In the genomic region with DNA sequence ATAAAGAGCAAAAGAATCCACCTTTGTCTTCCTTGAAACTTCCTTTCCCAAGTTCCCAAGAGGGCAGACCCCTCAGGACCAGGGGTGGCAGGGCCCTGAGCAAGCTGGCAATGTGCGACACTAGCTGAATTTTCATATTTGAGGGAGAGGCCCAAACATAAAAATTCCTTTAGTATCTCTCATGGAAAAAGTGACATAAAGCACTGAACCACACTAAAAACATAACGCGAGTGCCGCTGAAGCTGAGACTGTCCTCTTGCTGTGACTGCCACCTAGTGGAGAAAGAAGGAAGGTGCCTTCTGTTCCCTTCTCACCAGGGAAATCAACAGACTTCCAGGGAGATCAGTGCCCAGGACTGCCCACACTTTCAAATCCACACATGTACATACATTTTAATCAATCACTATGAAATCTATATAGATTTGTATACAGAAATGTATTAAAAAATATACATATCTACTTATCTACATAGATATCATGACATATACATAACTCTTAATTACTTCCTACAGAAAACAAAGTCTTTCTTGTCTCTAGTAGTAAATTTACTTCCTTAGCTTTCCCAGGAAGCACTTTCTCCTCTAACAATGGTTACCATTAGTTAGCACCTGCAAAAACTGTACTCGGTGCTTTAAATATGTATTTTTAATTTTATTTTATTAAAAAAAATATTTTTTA, we compare ENCODE assay signal across 1 cellular context.
A peak's percentile ranks its signal among the peaks of the same experiment; 100 is the strongest.
TF ChIP-seq lines count a peak whose summit lies in the region.

No MANE protein-coding gene starts in this region.

TF ChIP-seq in GM12878, 131 proteins besides CTCF, POLR2A, EP300 and RAD21 (continued from another document):
- peak; percentile 63 to 79 for TF ChIP-seq IKZF2 (IDR thresholded peaks at IDR 0.05)
- TF ChIP-seq, protein P1, sequence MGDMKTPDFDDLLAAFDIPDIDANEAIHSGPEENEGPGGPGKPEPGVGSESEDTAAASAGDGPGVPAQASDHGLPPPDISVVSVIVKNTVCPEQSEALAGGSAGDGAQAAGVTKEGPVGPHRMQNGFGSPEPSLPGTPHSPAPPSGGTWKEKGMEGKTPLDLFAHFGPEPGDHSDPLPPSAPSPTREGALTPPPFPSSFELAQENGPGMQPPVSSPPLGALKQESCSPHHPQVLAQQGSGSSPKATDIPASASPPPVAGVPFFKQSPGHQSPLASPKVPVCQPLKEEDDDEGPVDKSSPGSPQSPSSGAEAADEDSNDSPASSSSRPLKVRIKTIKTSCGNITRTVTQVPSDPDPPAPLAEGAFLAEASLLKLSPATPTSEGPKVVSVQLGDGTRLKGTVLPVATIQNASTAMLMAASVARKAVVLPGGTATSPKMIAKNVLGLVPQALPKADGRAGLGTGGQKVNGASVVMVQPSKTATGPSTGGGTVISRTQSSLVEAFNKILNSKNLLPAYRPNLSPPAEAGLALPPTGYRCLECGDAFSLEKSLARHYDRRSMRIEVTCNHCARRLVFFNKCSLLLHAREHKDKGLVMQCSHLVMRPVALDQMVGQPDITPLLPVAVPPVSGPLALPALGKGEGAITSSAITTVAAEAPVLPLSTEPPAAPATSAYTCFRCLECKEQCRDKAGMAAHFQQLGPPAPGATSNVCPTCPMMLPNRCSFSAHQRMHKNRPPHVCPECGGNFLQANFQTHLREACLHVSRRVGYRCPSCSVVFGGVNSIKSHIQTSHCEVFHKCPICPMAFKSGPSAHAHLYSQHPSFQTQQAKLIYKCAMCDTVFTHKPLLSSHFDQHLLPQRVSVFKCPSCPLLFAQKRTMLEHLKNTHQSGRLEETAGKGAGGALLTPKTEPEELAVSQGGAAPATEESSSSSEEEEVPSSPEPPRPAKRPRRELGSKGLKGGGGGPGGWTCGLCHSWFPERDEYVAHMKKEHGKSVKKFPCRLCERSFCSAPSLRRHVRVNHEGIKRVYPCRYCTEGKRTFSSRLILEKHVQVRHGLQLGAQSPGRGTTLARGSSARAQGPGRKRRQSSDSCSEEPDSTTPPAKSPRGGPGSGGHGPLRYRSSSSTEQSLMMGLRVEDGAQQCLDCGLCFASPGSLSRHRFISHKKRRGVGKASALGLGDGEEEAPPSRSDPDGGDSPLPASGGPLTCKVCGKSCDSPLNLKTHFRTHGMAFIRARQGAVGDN (IDR thresholded peaks at IDR 0.05), result no peak
- no peak for TF ChIP-seq BACH1 (IDR thresholded peaks at IDR 0.05; ENCODE audit: borderline replicate concordance)
- TF ChIP-seq SUZ12 (IDR thresholded peaks at IDR 0.05; ENCODE audit: unreplicated experiment), result no peak
- no peak for TF ChIP-seq ZZZ3 (IDR thresholded peaks at IDR 0.05; ENCODE audit: control insufficient read depth, insufficient read length, low read depth)
- no peak for TF ChIP-seq NFIC (IDR thresholded peaks at IDR 0.05; ENCODE audit: low read depth, low read length)
- TF ChIP-seq RFX5 (IDR thresholded peaks at IDR 0.05; ENCODE audit: low read depth, low read length), result no peak
- TF ChIP-seq, protein P2, sequence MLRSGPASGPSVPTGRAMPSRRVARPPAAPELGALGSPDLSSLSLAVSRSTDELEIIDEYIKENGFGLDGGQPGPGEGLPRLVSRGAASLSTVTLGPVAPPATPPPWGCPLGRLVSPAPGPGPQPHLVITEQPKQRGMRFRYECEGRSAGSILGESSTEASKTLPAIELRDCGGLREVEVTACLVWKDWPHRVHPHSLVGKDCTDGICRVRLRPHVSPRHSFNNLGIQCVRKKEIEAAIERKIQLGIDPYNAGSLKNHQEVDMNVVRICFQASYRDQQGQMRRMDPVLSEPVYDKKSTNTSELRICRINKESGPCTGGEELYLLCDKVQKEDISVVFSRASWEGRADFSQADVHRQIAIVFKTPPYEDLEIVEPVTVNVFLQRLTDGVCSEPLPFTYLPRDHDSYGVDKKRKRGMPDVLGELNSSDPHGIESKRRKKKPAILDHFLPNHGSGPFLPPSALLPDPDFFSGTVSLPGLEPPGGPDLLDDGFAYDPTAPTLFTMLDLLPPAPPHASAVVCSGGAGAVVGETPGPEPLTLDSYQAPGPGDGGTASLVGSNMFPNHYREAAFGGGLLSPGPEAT (IDR thresholded peaks at IDR 0.05; ENCODE audit: low read depth), result peak; percentile 73
- 0 out of 3 replicates have a peak, but pooled peaks have one; percentile 24 for TF ChIP-seq POU2F2 (IDR thresholded peaks at IDR 0.05; ENCODE audit: borderline replicate concordance, low read depth, low read length)
- no peak for TF ChIP-seq NFXL1 (IDR thresholded peaks at IDR 0.05; ENCODE audit: borderline replicate concordance)
- no peak for TF ChIP-seq RAD51 (IDR thresholded peaks at IDR 0.05)
- TF ChIP-seq, protein P3, sequence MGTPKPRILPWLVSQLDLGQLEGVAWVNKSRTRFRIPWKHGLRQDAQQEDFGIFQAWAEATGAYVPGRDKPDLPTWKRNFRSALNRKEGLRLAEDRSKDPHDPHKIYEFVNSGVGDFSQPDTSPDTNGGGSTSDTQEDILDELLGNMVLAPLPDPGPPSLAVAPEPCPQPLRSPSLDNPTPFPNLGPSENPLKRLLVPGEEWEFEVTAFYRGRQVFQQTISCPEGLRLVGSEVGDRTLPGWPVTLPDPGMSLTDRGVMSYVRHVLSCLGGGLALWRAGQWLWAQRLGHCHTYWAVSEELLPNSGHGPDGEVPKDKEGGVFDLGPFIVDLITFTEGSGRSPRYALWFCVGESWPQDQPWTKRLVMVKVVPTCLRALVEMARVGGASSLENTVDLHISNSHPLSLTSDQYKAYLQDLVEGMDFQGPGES (IDR thresholded peaks at IDR 0.05), result no peak
- no peak for TF ChIP-seq GATAD2B (conservative IDR thresholded peaks at IDR 0.05; ENCODE audit: low read depth)
